ENCODE assay signal across 8 cellular contexts in genomic region chr11:33802414-33802950, GRCh38. TPM values are rescaled to one million over a fixed set of nuclear protein-coding genes. Genes with fewer than 3 reads are reported as not detected.
A peak's percentile ranks its signal among the peaks of the same experiment; 100 is the strongest.
DNase-seq lines count a peak whose midpoint lies in the region; ATAC-seq, FAIRE-seq and TF ChIP-seq lines count a peak whose summit lies in the region.

No MANE protein-coding gene starts in this region.

- intact Hi-C loops in IMR-90 (cut with micrococcal nuclease) (loop anchor here (1.0 kb wide), 1 partner anchor 24 kb away; no protein-coding TSS in a partner anchor), left lung (cut with DNase I) (no loop called here)

- H3K9me3 ChIP-seq in IMR-90 (ENCODE audit: control insufficient read depth, insufficient read depth, low read length) (no peaks in the 10 kb centered on the region), left lung (no peaks in the 10 kb centered on the region)

- 0 out of 2 replicates have a peak overlapping the region, but pooled peaks have one; percentile 52 for H2BK120ac ChIP-seq in IMR-90 (ENCODE audit: low read depth, low read length)

- H2BK20ac ChIP-seq in IMR-90 (ENCODE audit: low read depth, low read length): no peak overlapping the region

- H3K4me2 ChIP-seq in IMR-90 (ENCODE audit: low read depth, low read length): peak overlapping the region; percentile 81

- ATAC-seq in IMR-90 (ENCODE audit: low read depth): peak; percentile 99
- peak; percentile 86 for ATAC-seq in left lung
- peak; percentile 29 to 58 for ATAC-seq in stimulated activated naive B cell treated with anti-CD40 and anti-IgM and Interleukin-4, amounts not matched to agents 10 μg/mL and 1 μg/mL and 100 μg/mL, for 72 hours (replicated peaks)
- no peak for ATAC-seq in HG03442 (IDR thresholded peaks at IDR 0.05; ENCODE audit: unreplicated experiment)
- no peak for ATAC-seq in HG03135 (IDR thresholded peaks at IDR 0.05; ENCODE audit: unreplicated experiment)

- TF ChIP-seq RAD21 in IMR-90 (IDR thresholded peaks at IDR 0.05; ENCODE audit: low read length): no peak

- TF ChIP-seq POLR2A in IMR-90 (IDR thresholded peaks at IDR 0.05; ENCODE audit: low read depth, low read length): no peak

- POLR2A ChIA-PET in IMR-90 (lab: Charles Lee; ENCODE audit: unreplicated experiment): interaction anchor here (0.6 kb wide), 1 partner anchor 69 kb away, joined by 3 read pairs; no protein-coding TSS in a partner anchor

- H2AK9ac ChIP-seq in IMR-90 (replicated peaks; ENCODE audit: low read depth, low read length, poor library complexity): no peak overlapping the region

- H3K4me1 ChIP-seq in IMR-90 (ENCODE audit: control insufficient read depth, insufficient read depth, low read length): no peaks in the 10 kb centered on the region; the same call in 1 of the 2 replicates
- no peaks in the 10 kb centered on the region for H3K4me1 ChIP-seq in left lung

- WGBS in IMR-90 (ENCODE audit: extremely low coverage in 2 of 2, insufficient read length in 1 of 2), 2 experiments: 0% methylated on average over 11 of the region's 12 CpGs; no CpG with 5 or more reads in 1 of the 2 experiments

- H3K23ac ChIP-seq in IMR-90 (ENCODE audit: low read depth, low read length): peak overlapping the region; percentile 60

- H2BK5ac ChIP-seq in IMR-90 (ENCODE audit: low read depth, low read length, poor library complexity, severe bottlenecking): no peak overlapping the region

- in situ Hi-C loops in IMR-90 (cut with MboI; ENCODE audit: low sequenced_read_pairs): no loop called here

- no peaks in the 10 kb centered on the region for H3K9me1 ChIP-seq in IMR-90 (ENCODE audit: insufficient read depth, low read length)

- H3K4ac ChIP-seq in IMR-90 (ENCODE audit: low read depth, low read length): no peak overlapping the region

- no peak overlapping the region for H3K27ac Mint-ChIP-seq in stimulated activated naive B cell treated with anti-CD40 and anti-IgM and Interleukin-4, amounts not matched to agents 10 μg/mL and 1 μg/mL and 100 μg/mL, for 72 hours

- H3K27me3 ChIP-seq in IMR-90 (ENCODE audit: control insufficient read depth, insufficient read depth, low read length) (peaks cover 12% of the 10 kb centered on the region), left lung (peaks cover 29 to 64% of the 10 kb centered on the region in 2 donors)

- CTCF ChIA-PET in IMR-90 (lab: Yijun Ruan, JAX): interaction anchor here (0.6 kb wide), 1 partner anchor 556 kb away, joined by 3 read pairs; no protein-coding TSS in a partner anchor

- H3K36me3 ChIP-seq in IMR-90 (ENCODE audit: control insufficient read depth, insufficient read depth, low read length): no peaks in the 10 kb centered on the region
- H3K36me3 ChIP-seq in left lung: no peaks in the 10 kb centered on the region

- no peak overlapping the region for H4K5ac ChIP-seq in IMR-90 (ENCODE audit: low read depth, low read length)

- DNase-seq in DMS79 treated with DMSO at 0.1 percent for 48 hours (lab: John Stamatoyannopoulos, UW) (peak; percentile 80), IMR-90 (peak; percentile 88), RCC 7860 (ENCODE audit: low spot score) (peak; percentile 67), dermis blood vessel endothelial cell (peak; percentile 81), left lung (peak; percentile 50 to 59)
- DNase-seq in stimulated activated naive B cell treated with anti-CD40 and anti-IgM and Interleukin-4, amounts not matched to agents 10 μg/mL and 1 μg/mL and 100 μg/mL, for 72 hours: no peak

- H3K4me3 Mint-ChIP-seq in stimulated activated naive B cell treated with anti-CD40 and anti-IgM and Interleukin-4, amounts not matched to agents 10 μg/mL and 1 μg/mL and 100 μg/mL, for 72 hours: no peak overlapping the region

- dilution Hi-C loops in IMR-90 (cut with HindIII; ENCODE audit: low sequenced_read_pairs, unreplicated experiment): no loop called here

- H4K8ac ChIP-seq in IMR-90 (ENCODE audit: low read depth in 2 of 2, low read length in 2 of 2): peak overlapping the region in 1 of 2 experiments; percentile 11; a peak in 1 of 4 replicates

- no TSS peak for BruUV-seq in IMR-90 (replicated peaks; lab: Mats Ljungman, UMichigan)

- peaks cover 52 to 56% of the 10 kb centered on the region in 2 donors for H3K27me3 Mint-ChIP-seq in stimulated activated naive B cell treated with anti-CD40 and anti-IgM and Interleukin-4, amounts not matched to agents 10 μg/mL and 1 μg/mL and 100 μg/mL, for 72 hours

- no peak for FAIRE-seq in RCC 7860 (lab: Jason Lieb, UNC)

- H3K79me1 ChIP-seq in IMR-90 (ENCODE audit: low read depth in 1 of 2, low read length in 2 of 2): no peaks in the 10 kb centered on the region

- no peak overlapping the region for H3K56ac ChIP-seq in IMR-90 (ENCODE audit: extremely low read depth, insufficient read depth, low read length)

- H4K91ac ChIP-seq in IMR-90 (ENCODE audit: insufficient read depth, low read depth, low read length): no peak overlapping the region

- peak overlapping the region; percentile 32 for H3K4me3 ChIP-seq in IMR-90 (ENCODE audit: insufficient read depth, low read depth, low read length)
- H3K4me3 ChIP-seq in left lung: no peak overlapping the region

- H3K27ac ChIP-seq in IMR-90 (ENCODE audit: insufficient read depth, low read length): no peak overlapping the region; the same call in 1 of the 2 replicates
- H3K27ac ChIP-seq in left lung: no peak overlapping the region

- H3K18ac ChIP-seq in IMR-90 (ENCODE audit: low read depth, low read length): no peak overlapping the region

- no peaks in the 10 kb centered on the region for H3K36me3 Mint-ChIP-seq in stimulated activated naive B cell treated with anti-CD40 and anti-IgM and Interleukin-4, amounts not matched to agents 10 μg/mL and 1 μg/mL and 100 μg/mL, for 72 hours

- H3K14ac ChIP-seq in IMR-90 (replicated peaks; ENCODE audit: low read depth, low read length): peak overlapping the region; percentile 47; the same call in 1 of the 2 replicates

- peak overlapping the region; percentile 5; the same call in 1 of the 2 replicates for H3K9ac ChIP-seq in IMR-90 (ENCODE audit: low read depth, low read length)

- H2AFZ ChIP-seq in IMR-90 (replicated peaks; ENCODE audit: low read length, poor library complexity): peak overlapping the region; percentile 95

- no peak overlapping the region for H2AK5ac ChIP-seq in IMR-90 (ENCODE audit: low read depth, low read length)

- TF ChIP-seq CTCF in IMR-90 (conservative IDR thresholded peaks at IDR 0.05; ENCODE audit: low read depth, low read length) (no peak), left lung (IDR thresholded peaks at IDR 0.05) (no peak)

- H2BK15ac ChIP-seq in IMR-90 (ENCODE audit: low read depth, low read length): peak overlapping the region; percentile 23; the same call in 1 of the 3 replicates

- H4K20me1 ChIP-seq in IMR-90 (ENCODE audit: insufficient read depth, low read length): no peaks in the 10 kb centered on the region

- peaks cover 6% of the 10 kb centered on the region in 2 donors for H3K4me1 Mint-ChIP-seq in stimulated activated naive B cell treated with anti-CD40 and anti-IgM and Interleukin-4, amounts not matched to agents 10 μg/mL and 1 μg/mL and 100 μg/mL, for 72 hours

- H3K9me3 Mint-ChIP-seq in stimulated activated naive B cell treated with anti-CD40 and anti-IgM and Interleukin-4, amounts not matched to agents 10 μg/mL and 1 μg/mL and 100 μg/mL, for 72 hours: no peaks in the 10 kb centered on the region

TF ChIP-seq in IMR-90, 13 proteins besides CTCF, POLR2A, EP300 and RAD21:
- TF ChIP-seq CEBPB (IDR thresholded peaks at IDR 0.05; ENCODE audit: low read depth, low read length): peak; percentile 56; the same call in 1 of the 2 replicates
- no peak for TF ChIP-seq SMC3 (IDR thresholded peaks at IDR 0.05; ENCODE audit: low read depth, low read length)

RNA-seq across cellular contexts. Expression of gene FBXO3, which starts 28.2 kb away (rescaled TPM):
- 51.1 and 65.3 TPM in 2 replicates for total RNA-seq in IMR-90 (2012; rRNA removed)
- polyA plus RNA-seq in IMR-90 (2012; rRNA removed): 17.7 and 26.2 TPM in 2 replicates
- polyA plus RNA-seq in IMR-90 (2012; cell fraction: cytosol; rRNA removed): 8.7 and 11.8 TPM in 2 replicates
- polyA plus RNA-seq in IMR-90 (2012; cell fraction: nucleus; rRNA removed; ENCODE audit: low replicate concordance): 3.5 and 32.2 TPM in 2 replicates
- total RNA-seq in dermis blood vessel endothelial cell: 50.5 and 56.8 TPM in 2 replicates
- total RNA-seq in left lung: 10 to 100 TPM; 25.9 to 30.5 TPM

Comparison
In these comparisons a context has a peak if more than half of its experiments do, and no peak if none do; other contexts are left out.
1. ATAC-seq: peak in IMR-90 (single experiment), left lung (single experiment) and stimulated activated naive B cell treated with anti-CD40 and anti-IgM and Interleukin-4, amounts not matched to agents 10 μg/mL and 1 μg/mL and 100 μg/mL, for 72 hours (2 of 2); none in HG03442 (single experiment) and HG03135 (single experiment).